Comparison of ENCODE assay signal across 16 cellular contexts in the genomic region with DNA sequence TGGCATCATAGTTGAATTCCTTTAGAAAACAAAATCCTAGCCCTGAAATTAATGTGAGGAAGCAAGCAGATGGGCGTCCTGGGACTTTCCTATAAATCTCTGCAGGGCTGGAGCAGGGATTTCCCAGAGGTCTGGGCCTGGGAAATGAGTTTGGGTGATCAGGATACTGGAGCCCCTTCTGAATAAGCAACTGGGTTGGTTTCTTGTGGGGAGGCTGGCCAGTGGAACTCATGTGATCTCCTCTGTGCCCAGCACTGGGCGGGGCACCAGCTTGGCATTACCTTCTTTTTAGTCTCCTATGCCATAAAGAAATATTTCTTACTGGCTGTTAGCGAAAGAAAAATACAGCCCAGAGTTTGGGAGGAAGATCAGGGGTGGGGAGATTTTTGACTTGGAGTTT. TPM values are rescaled to one million over a fixed set of nuclear protein-coding genes. Genes with fewer than 3 reads are reported as not detected.
DNase-seq lines count a peak whose midpoint lies in the region; ATAC-seq and TF ChIP-seq lines count a peak whose summit lies in the region.
"Had no signal": no experiment of that assay in that cellular context is flagged by ENCODE, and none has a peak within 500 bp of the region (broad histone marks: within the 10 kb centered on the region; RNA-seq: fewer than 3 reads in every experiment).

No MANE protein-coding gene starts in this region.

- H3K27ac ChIP-seq in breast epithelium = peak overlapping the region in 1 of 2 donors; percentile 1
- H3K27ac ChIP-seq in tibial artery = peak overlapping the region; percentile 83 to 84
- H3K27ac ChIP-seq: cardiac muscle cell, esophagus muscularis mucosa, HL-60 had no signal

- intact Hi-C loops in breast epithelium (cut with DNase I; ENCODE audit: low total_unique reads) = loop anchor here (5.0 to 10.0 kb wide), 2 partner anchors 230 to 328 kb away; no protein-coding TSS in a partner anchor
- intact Hi-C loops in left colon (cut with DNase I, micrococcal nuclease) = loop anchor here (5.0 kb wide), 2 partner anchors 315 to 325 kb away; no protein-coding TSS in a partner anchor
- intact Hi-C loops in tibial artery (cut with DNase I; ENCODE audit: low total_unique reads) = loop anchor here (2.0 to 10.0 kb wide), 2 partner anchors 102 to 318 kb away; no protein-coding TSS in a partner anchor

- H3K36me3 ChIP-seq in MG63 = peaks cover 3% of the 10 kb centered on the region
- H3K36me3 ChIP-seq in breast epithelium = no peaks in the 10 kb centered on the region
- H3K36me3 ChIP-seq in tibial artery = no peaks in the 10 kb centered on the region
- H3K36me3 ChIP-seq: cardiac muscle cell, esophagus muscularis mucosa, stomach had no signal

- ATAC-seq in left colon (peak; percentile 52), HG02571 (IDR thresholded peaks at IDR 0.05; ENCODE audit: unreplicated experiment) (no peak), HG02763 (IDR thresholded peaks at IDR 0.05; ENCODE audit: unreplicated experiment) (no peak)
- ATAC-seq: activated CD4-positive, CD25-positive, alpha-beta regulatory T cell treated with anti-CD3 and anti-CD28 coated beads, Interleukin-2, amount 50 U/mL, for 24 hours had no signal

- TF ChIP-seq POLR2A in breast epithelium (IDR thresholded peaks at IDR 0.05) = no peak

- DNase-seq in MG63 = peak; percentile 61
- DNase-seq in breast epithelium (ENCODE audit: low spot score in 2 of 2) = no peak
- DNase-seq in left colon = peak; percentile 59 to 62
- DNase-seq in tibial artery = peak in 1 of 2 donors; percentile 78
- no peak for DNase-seq in CD1c-positive myeloid dendritic cell (ENCODE audit: extremely low spot score)
- DNase-seq: activated T-cell treated with anti-CD3 and anti-CD28 coated beads, Interleukin-2, amount 50 U/mL, for 48 hours; DMS153; NCI-H524; SIG-M5; stomach had no signal

- H3K4me3 ChIP-seq in MG63 (peak overlapping the region; percentile 83), breast epithelium (peak overlapping the region in 2 of 3 donors; percentile 66 to 73), tibial artery (peak overlapping the region; percentile 66 to 70)

- no peaks in the 10 kb centered on the region for H3K4me1 ChIP-seq in breast epithelium
- H3K4me1 ChIP-seq in tibial artery = peaks cover 0 to 19% (median 7%) of the 10 kb centered on the region in 4 donors

- H3K9me3 ChIP-seq in MG63 (no peaks in the 10 kb centered on the region), breast epithelium (no peaks in the 10 kb centered on the region), tibial artery (no peaks in the 10 kb centered on the region)
- H3K9me3 ChIP-seq: esophagus muscularis mucosa, stomach had no signal

- no peaks in the 10 kb centered on the region for H3K27me3 ChIP-seq in MG63
- no peaks in the 10 kb centered on the region for H3K27me3 ChIP-seq in breast epithelium
- no peaks in the 10 kb centered on the region for H3K27me3 ChIP-seq in tibial artery

- no peak for TF ChIP-seq CTCF in breast epithelium (IDR thresholded peaks at IDR 0.05)
- no peak for TF ChIP-seq CTCF in tibial artery (IDR thresholded peaks at IDR 0.05)

RNA-seq across cellular contexts. Expression of a gene that starts 1.7 kb away (rescaled TPM):
- 10.2 and 14.4 TPM in 2 replicates for total RNA-seq in MG63 (2014; rRNA removed; shearing (Covaris generic); ENCODE audit: low replicate concordance)
- total RNA-seq in breast epithelium = 10 to 100 TPM in 2 of 3 donors, under 1 TPM in 1; 0.64 to 58.7 (median 41.3) TPM
- total RNA-seq in left colon = 10 to 100 TPM; 35.2 to 45.5 TPM

Comparison
In these comparisons a context has a peak if more than half of its experiments do, and no peak if none do; other contexts are left out.
1. DNase-seq: peak in MG63 (single experiment) and left colon (2 of 2); none in breast epithelium (0 of 2) and CD1c-positive myeloid dendritic cell (single experiment).
2. Peak in every context shown above with its lines, with median percentiles within 50 percentile points of each other: H3K4me3 ChIP-seq.